23 cellular contexts compared by ENCODE assay signal in the genomic region with DNA sequence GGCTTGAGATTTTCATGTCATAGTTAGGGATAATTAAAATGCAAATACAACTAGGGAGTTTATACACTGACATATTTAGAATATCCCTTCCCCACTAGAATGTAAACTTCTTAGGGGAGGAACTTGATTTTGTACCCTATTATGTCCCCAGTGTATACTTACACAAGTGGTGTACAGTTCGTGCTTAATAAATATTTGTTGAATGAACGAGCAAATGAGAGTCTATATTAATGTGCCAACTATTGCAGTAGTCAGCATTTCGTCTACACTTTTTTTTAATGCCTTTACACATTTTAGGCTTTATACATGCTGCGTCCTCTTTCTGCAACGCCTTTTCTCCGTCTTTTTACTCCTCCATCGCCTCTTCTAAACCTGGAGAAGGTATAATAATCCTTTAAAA.
"Had no signal": no experiment of that assay in that cellular context is flagged by ENCODE, and none has a peak within 500 bp of the region (broad histone marks: within the 10 kb centered on the region; RNA-seq: fewer than 3 reads in every experiment).

No MANE protein-coding gene starts in this region.

- FAIRE-seq: HTR-8/SVneo had no signal

- H3K4me3 Mint-ChIP-seq: T-cell had no signal

- H3K4me3 ChIP-seq: MG63 had no signal

- H3K27ac Mint-ChIP-seq: T-cell had no signal

- H3K9me3 ChIP-seq: MG63, SK-N-SH had no signal

- ATAC-seq: Panc1, T-cell had no signal

- H3K9me3 Mint-ChIP-seq: T-cell had no signal

- H3K4me1 Mint-ChIP-seq: T-cell had no signal

- H3K27me3 Mint-ChIP-seq: T-cell had no signal

- DNase-seq: Kasumi-1, MG63, NCI-H1092, NCI-H1105 treated with DMSO at 0.1 percent for 48 hours, NCI-H1417 treated with DMSO at 0.1 percent for 48 hours, NCI-H146, NCI-H1694 treated with DMSO at 0.1 percent for 48 hours, NCI-H1930, NCI-H2081, NCI-H2107, NCI-H2227 treated with DMSO at 0.1 percent for 48 hours, NCI-H524, NCI-H69, NCI-H774, SHP77, SK-N-SH, SW 1271, T-cell had no signal

- H3K27ac ChIP-seq: HL-60, KMS-11, RWPE1 had no signal

- H3K4me2 ChIP-seq: KMS-11, SK-N-SH had no signal

- H3K36me3 Mint-ChIP-seq: T-cell had no signal

- H3K36me3 ChIP-seq: MG63 had no signal

- H3K27me3 ChIP-seq: MG63 had no signal

- H3K9ac ChIP-seq: KMS-11, SK-N-SH had no signal
